In genomic region chr15:34577658-34578282, GRCh38 we compare ENCODE assay signal across 7 cellular contexts. TPM values are rescaled to one million over a fixed set of nuclear protein-coding genes. Genes with fewer than 3 reads are reported as not detected.
DNase-seq lines count a peak whose midpoint lies in the region; ATAC-seq, FAIRE-seq and TF ChIP-seq lines count a peak whose summit lies in the region.
"Not testable (repeated sequence)": the region's sequence is repeated elsewhere in the genome, so short reads cannot be mapped to it uniquely, and the experiment has no call there.

No MANE protein-coding gene starts in this region.

- TF ChIP-seq CTCF in K562 (IDR thresholded peaks at IDR 0.05 in 2 of 3, conservative IDR thresholded peaks at IDR 0.05 in 1 of 3; ENCODE audit: insufficient read depth in 2 of 3, low read depth in 1 of 3, low read length in 3 of 3); osteoblast (IDR thresholded peaks at IDR 0.05; ENCODE audit: extremely low read depth, low read depth, low read length): not testable (repeated sequence)

- not testable (repeated sequence) for H3K9ac ChIP-seq in GM23248; K562 (ENCODE audit: insufficient read depth in 1 of 2, low read depth in 2 of 2, low read length in 2 of 2)

- H3K4me3 Mint-ChIP-seq in activated CD4-positive, alpha-beta T cell treated with anti-CD3 and anti-CD28 coated beads, Interleukin-2, amount 10 ng/mL, durations not matched to agents 24 days and 14 days, result peak overlapping the region; percentile 48
- peak overlapping the region; percentile 77 for H3K4me3 Mint-ChIP-seq in activated T-helper 17 cell treated with anti-CD3 and anti-CD28 coated beads, Interleukin-2, amount 50 U/mL, for 72 hours

- H4K20me1 ChIP-seq in GM23248 (ENCODE audit: insufficient read depth); K562 (replicated peaks; ENCODE audit: control insufficient read depth, insufficient read depth, low read length); osteoblast (ENCODE audit: insufficient read depth, low read length): not testable (repeated sequence)

- BruUV-seq in K562 (replicated peaks; lab: Mats Ljungman, UMichigan), result not testable (repeated sequence)

- not testable (repeated sequence) for TF ChIP-seq EP300 in K562 (IDR thresholded peaks at IDR 0.05; ENCODE audit: low read length)

- POLR2A ChIA-PET in K562 (lab: Yijun Ruan, JAX), result not testable (repeated sequence)

- in situ Hi-C loops in GM23248 (cut with MboI), result loop anchor here (25.0 kb wide), 3 partner anchors 215 to 490 kb away; partner anchors contain the start of genes EMC4 and LPCAT4
- in situ Hi-C loops in K562 (cut with MboI), result not testable (repeated sequence)

- 82 to 89% methylated on average over 4 of the region's 4 CpGs for WGBS in GM23248 (ENCODE audit: low coverage in 1 of 2, low lambda C conversion rate in 2 of 2, missing lambda C conversion rate in 2 of 2), 2 experiments
- WGBS in K562 (ENCODE audit: insufficient coverage, low coverage, missing lambda C conversion rate), result 28% methylated on average over 4 of the region's 4 CpGs

- H3K27me3 ChIP-seq in GM23248 (replicated peaks; ENCODE audit: insufficient read depth); K562 (ENCODE audit: control insufficient read depth in 2 of 2, insufficient read depth in 2 of 2, low read length in 2 of 2); osteoblast (ENCODE audit: insufficient read depth, low read length): not testable (repeated sequence)

- H3K27me3 Mint-ChIP-seq in activated CD4-positive, alpha-beta T cell treated with anti-CD3 and anti-CD28 coated beads, Interleukin-2, amount 10 ng/mL, durations not matched to agents 24 days and 14 days; activated T-helper 17 cell treated with anti-CD3 and anti-CD28 coated beads, Interleukin-2, amount 50 U/mL, for 72 hours: not testable (repeated sequence)

- H3K27ac ChIP-seq in GM23248; K562 (ENCODE audit: extremely low read depth, low read depth, low read length); osteoblast (ENCODE audit: low read depth, low read length): not testable (repeated sequence)

- H2AFZ ChIP-seq in GM23248; K562 (ENCODE audit: low read depth, low read length); osteoblast (ENCODE audit: low read length): not testable (repeated sequence)

- H3K9me2 ChIP-seq in GM23248 (ENCODE audit: insufficient read depth), result not testable (repeated sequence)

- H3K4me2 ChIP-seq in GM23248 (ENCODE audit: unreplicated experiment); osteoblast (ENCODE audit: insufficient read depth, low read length): not testable (repeated sequence)
- peak overlapping the region; percentile 30; the same call in 1 of the 2 replicates for H3K4me2 ChIP-seq in K562 (ENCODE audit: insufficient read depth, low read length)

- H3K9me3 ChIP-seq in GM23248 (ENCODE audit: low read depth); K562 (replicated peaks; ENCODE audit: control insufficient read depth, insufficient read depth, low read depth, low read length); osteoblast (ENCODE audit: low read depth, low read length): not testable (repeated sequence)

- intact Hi-C loops in activated CD4-positive, alpha-beta T cell treated with anti-CD3 and anti-CD28 coated beads, Interleukin-2, amount 10 ng/mL, durations not matched to agents 24 days and 14 days (cut with micrococcal nuclease); K562 (cut with micrococcal nuclease): not testable (repeated sequence)

- not testable (repeated sequence) for H3K4me3 ChIP-seq in GM23248; K562; osteoblast (ENCODE audit: insufficient read depth, low read length)

- FAIRE-seq in K562 (lab: Jason Lieb, UNC), result not testable (repeated sequence)

- TF ChIP-seq POLR2A in K562 (conservative IDR thresholded peaks at IDR 0.05), result not testable (repeated sequence)

- H3F3A ChIP-seq in GM23248 (ENCODE audit: insufficient read depth), result not testable (repeated sequence)

- H3K36me3 Mint-ChIP-seq in activated CD4-positive, alpha-beta T cell treated with anti-CD3 and anti-CD28 coated beads, Interleukin-2, amount 10 ng/mL, durations not matched to agents 24 days and 14 days (ENCODE audit: low read depth), result peaks cover 11% of the 10 kb centered on the region
- H3K36me3 Mint-ChIP-seq in activated T-helper 17 cell treated with anti-CD3 and anti-CD28 coated beads, Interleukin-2, amount 50 U/mL, for 72 hours (ENCODE audit: low read depth), result peaks cover 13% of the 10 kb centered on the region

- not testable (repeated sequence) for H3K9me3 Mint-ChIP-seq in activated CD4-positive, alpha-beta T cell treated with anti-CD3 and anti-CD28 coated beads, Interleukin-2, amount 10 ng/mL, durations not matched to agents 24 days and 14 days; activated T-helper 17 cell treated with anti-CD3 and anti-CD28 coated beads, Interleukin-2, amount 50 U/mL, for 72 hours

- H3K36me3 ChIP-seq in GM23248 (ENCODE audit: low read depth); K562 (ENCODE audit: control insufficient read depth, insufficient read depth, low read length); osteoblast (ENCODE audit: insufficient read depth, low read length): not testable (repeated sequence)

- not testable (repeated sequence) for H3K9me1 ChIP-seq in K562 (ENCODE audit: control insufficient read depth, insufficient read depth, low read length)

- H3K4me1 ChIP-seq in GM23248 (ENCODE audit: insufficient read depth); osteoblast (ENCODE audit: insufficient read depth, low read length): not testable (repeated sequence)
- H3K4me1 ChIP-seq in K562 (replicated peaks in 1 of 2; ENCODE audit: control insufficient read depth in 2 of 2, insufficient read depth in 2 of 2, low read length in 2 of 2), result peaks cover 8 to 25% of the 10 kb centered on the region in 2 experiments; a peak in 4 of 5 replicates

- CTCF ChIA-PET in K562 (lab: Yijun Ruan, JAX; ENCODE audit: low intra/inter-chr PET ratio), result not testable (repeated sequence)

- peaks cover 56% of the 10 kb centered on the region for H3K4me1 Mint-ChIP-seq in activated CD4-positive, alpha-beta T cell treated with anti-CD3 and anti-CD28 coated beads, Interleukin-2, amount 10 ng/mL, durations not matched to agents 24 days and 14 days
- peaks cover 29% of the 10 kb centered on the region for H3K4me1 Mint-ChIP-seq in activated T-helper 17 cell treated with anti-CD3 and anti-CD28 coated beads, Interleukin-2, amount 50 U/mL, for 72 hours

- H3K79me2 ChIP-seq in GM23248 (ENCODE audit: insufficient read depth), result not testable (repeated sequence)
- H3K79me2 ChIP-seq in K562 (ENCODE audit: control insufficient read depth, insufficient read depth, low read length) (peaks cover 48% of the 10 kb centered on the region), osteoblast (ENCODE audit: insufficient read depth, low read length) (peaks cover 30% of the 10 kb centered on the region)

- DNase-seq in GM23248 (peak; percentile 37), MV-4-11 (lab: John Stamatoyannopoulos, UW) (peak; percentile 59), K562 (ENCODE audit: extremely low read depth in 1 of 4, low spot score in 3 of 4) (peak in 1 of 4 experiments; percentile 18), foreskin melanocyte (peak; percentile 42), osteoblast (ENCODE audit: insufficient read length, low spot score, missing footprints) (peak; percentile 39)
- not testable (repeated sequence) for DNase-seq in activated CD4-positive, alpha-beta T cell treated with anti-CD3 and anti-CD28 coated beads, Interleukin-2, amount 10 ng/mL, durations not matched to agents 24 days and 14 days

- ATAC-seq in activated T-helper 17 cell treated with anti-CD3 and anti-CD28 coated beads, Interleukin-2, amount 50 U/mL, for 72 hours (replicated peaks), result peak; percentile 90
- ATAC-seq in K562, result not testable (repeated sequence)

- not testable (repeated sequence) for TF ChIP-seq RAD21 in K562 (CRISPR knock-in tag; conservative IDR thresholded peaks at IDR 0.05 in 1 of 2, IDR thresholded peaks at IDR 0.05 in 1 of 2)

- peak overlapping the region; percentile 84 for H3K27ac Mint-ChIP-seq in activated CD4-positive, alpha-beta T cell treated with anti-CD3 and anti-CD28 coated beads, Interleukin-2, amount 10 ng/mL, durations not matched to agents 24 days and 14 days
- peak overlapping the region; percentile 82 for H3K27ac Mint-ChIP-seq in activated T-helper 17 cell treated with anti-CD3 and anti-CD28 coated beads, Interleukin-2, amount 50 U/mL, for 72 hours

RNA-seq across cellular contexts. Expression of gene GOLGA8B, which starts 5.7 kb away (rescaled TPM):
- 13.5 and 29.2 TPM in 2 replicates for total RNA-seq in GM23248 (2014; rRNA removed; shearing (Covaris generic))
- 17.5 and 19.8 TPM in 2 replicates for polyA plus RNA-seq in GM23248 (2016; fragmentation: Nextera tagmentation; extraction: Ambion mirVana)
- 210 and 234 TPM in 2 replicates for total RNA-seq in activated CD4-positive, alpha-beta T cell treated with anti-CD3 and anti-CD28 coated beads, Interleukin-2, amount 10 ng/mL, durations not matched to agents 24 days and 14 days
- 100 to 1,000 TPM; 202 to 437 TPM for total RNA-seq in activated T-helper 17 cell treated with anti-CD3 and anti-CD28 coated beads, Interleukin-2, amount 50 U/mL, for 72 hours
- 390 and 496 TPM in 2 replicates for total RNA-seq in K562 (2011; cell fraction: chromatin; rRNA removed; ENCODE audit: low replicate concordance)
- 104 and 126 TPM in 2 replicates for total RNA-seq in K562 (2011; cell fraction: nucleolus; rRNA removed)
- 172 and 193 TPM in 2 replicates for total RNA-seq in K562 (2011; cell fraction: nucleoplasm; rRNA removed)
- total RNA-seq in K562 (2014; rRNA removed), result 42.7 and 54.1 TPM in 2 replicates
- total RNA-seq in K562 (2014; rRNA removed; fragmentation: Illumina TruSeq; extraction: Trizol), result 45.5 and 53.2 TPM in 2 replicates
- total RNA-seq in K562 (2015; rRNA removed; fragmentation: Illumina TruSeq; extraction: Trizol), result 33.8 TPM in 2 replicates
- 65.3 and 79.5 TPM in 2 replicates for total RNA-seq in K562 (2021)
- polyA plus RNA-seq in K562 (2011; rRNA removed), result 120 and 133 TPM in 2 replicates
- polyA plus RNA-seq in K562 (2011; cell fraction: cytosol; rRNA removed), result 20.2 and 43.3 TPM in 2 replicates
- polyA plus RNA-seq in K562 (2011; cell fraction: nucleus; rRNA removed), result 403 and 445 TPM in 2 replicates
- polyA plus RNA-seq in K562 (2012), result 46.7 and 119 TPM in 2 replicates
- 63.1 and 84.4 TPM in 2 replicates for polyA plus RNA-seq in K562 (2014; fragmentation: Illumina TruSeq; extraction: Trizol)
- 10 to 100 TPM in 1 of 2 experiments, 1 to 10 TPM in 1; 7.9 to 10.2 TPM for polyA plus RNA-seq in K562 (2014; fragmentation: Nextera tagmentation; extraction: Ambion mirVana)
- polyA plus RNA-seq in K562 (2014; rRNA removed), result 166 and 236 TPM in 2 replicates
- 15.1 and 27.9 TPM in 2 replicates for polyA minus RNA-seq in K562 (2011; rRNA and poly(A)+ RNA removed)
- 7.1 and 13.0 TPM in 2 replicates for polyA minus RNA-seq in K562 (2011; cell fraction: cytosol; rRNA and poly(A)+ RNA removed)
- polyA minus RNA-seq in K562 (2011; cell fraction: nucleus; rRNA and poly(A)+ RNA removed), result 54.5 and 77.9 TPM in 2 replicates
- 35.9 and 57.2 TPM in 2 replicates for total RNA-seq in osteoblast
